ENCODE assay signal across 18 cellular contexts in the genomic region with DNA sequence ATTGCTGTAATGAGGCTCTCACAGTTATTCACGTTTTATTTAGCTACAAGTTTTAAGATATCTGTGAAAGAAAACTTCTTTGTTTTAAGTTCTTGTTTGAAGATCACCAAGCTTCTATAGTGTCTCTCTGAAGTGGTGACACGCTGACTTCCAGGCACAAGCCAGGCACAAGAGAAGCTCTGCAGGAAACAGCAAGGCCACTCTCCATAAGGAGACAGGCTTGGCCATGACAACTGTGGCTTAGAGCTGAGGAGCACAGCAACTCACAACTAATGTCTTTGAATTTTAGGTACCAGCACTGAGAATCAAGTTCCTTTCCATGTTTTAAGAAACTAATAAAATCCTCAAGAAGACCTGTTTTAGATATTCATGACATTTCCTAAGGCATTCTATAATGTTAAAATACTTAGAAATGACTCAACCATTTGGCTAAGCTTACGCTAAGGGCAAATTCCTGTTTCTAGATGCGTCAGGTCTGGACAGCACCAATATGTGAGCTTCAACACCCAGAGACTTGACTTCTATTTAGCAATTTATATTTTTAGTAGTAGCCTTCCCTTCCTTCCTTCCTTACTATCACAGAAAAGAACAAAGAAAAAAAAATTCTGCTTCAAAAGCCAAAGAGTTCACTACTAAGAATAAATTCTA. TPM values are rescaled to one million over a fixed set of nuclear protein-coding genes. Genes with fewer than 3 reads are reported as not detected.
DNase-seq lines count a peak whose midpoint lies in the region; TF ChIP-seq lines count a peak whose summit lies in the region.
"Had no signal": no experiment of that assay in that cellular context is flagged by ENCODE, and none has a peak within 500 bp of the region (broad histone marks: within the 10 kb centered on the region; RNA-seq: fewer than 3 reads in every experiment).

No MANE protein-coding gene starts in this region.

- peaks cover 27% of the 10 kb centered on the region for H3K4me1 Mint-ChIP-seq in MCF 10A (ENCODE audit: insufficient read depth, unreplicated experiment)
- H3K4me1 Mint-ChIP-seq: CD8-positive, alpha-beta memory T cell had no signal

- DNase-seq in MCF 10A (ENCODE audit: unreplicated experiment) = peak; percentile 61
- no peak for DNase-seq in breast epithelium (ENCODE audit: low spot score in 2 of 2)
- DNase-seq in brain microvascular endothelial cell = peak; percentile 57
- DNase-seq in right atrium auricular region (ENCODE audit: low spot score) = no peak
- DNase-seq in smooth muscle cell (lab: John Stamatoyannopoulos, UW; ENCODE audit: unreplicated experiment) = no peak
- DNase-seq in globus pallidus (ENCODE audit: low spot score) = no peak
- DNase-seq in SW480 (ENCODE audit: low spot score) = no peak
- DNase-seq in NCI-H2196 (lab: John Stamatoyannopoulos, UW; ENCODE audit: unreplicated experiment) = no peak
- DNase-seq: 8988T; activated CD4-positive, alpha-beta T cell treated with anti-CD3 and anti-CD28 coated beads, Interleukin-2, amount 10 ng/mL, durations not matched to agents 7 days and 5 days; activated T-cell treated with anti-CD3 and anti-CD28 coated beads, Interleukin-2, amount 50 U/mL, for 72 hours; anterior cingulate cortex; CD8-positive, alpha-beta memory T cell; GF-D8; lower lobe of right lung; NCI-H187; NCI-H524 treated with DMSO at 0.1 percent for 48 hours; T-helper 2 cell had no signal

- no peak for TF ChIP-seq CTCF in MCF 10A (IDR thresholded peaks at IDR 0.05; ENCODE audit: unreplicated experiment)
- TF ChIP-seq CTCF in breast epithelium (IDR thresholded peaks at IDR 0.05) = no peak
- TF ChIP-seq CTCF in brain microvascular endothelial cell (IDR thresholded peaks at IDR 0.05; ENCODE audit: low read depth, low read length, missing control alignments) = no peak
- no peak for TF ChIP-seq CTCF in right atrium auricular region (IDR thresholded peaks at IDR 0.05)
- no peak for TF ChIP-seq CTCF in smooth muscle cell (IDR thresholded peaks at IDR 0.05; ENCODE audit: borderline replicate concordance, insufficient read depth, poor library complexity, severe bottlenecking)

- H3K9ac ChIP-seq in smooth muscle cell (ENCODE audit: low read depth) = peak overlapping the region; percentile 21

- H3K4me1 ChIP-seq in breast epithelium (peaks cover 0 to 8% of the 10 kb centered on the region in 2 donors), right atrium auricular region (peaks cover 0 to 51% of the 10 kb centered on the region in 2 donors), smooth muscle cell (ENCODE audit: low read depth) (peaks cover 30% of the 10 kb centered on the region)

- H3K4me3 ChIP-seq in breast epithelium (no peak overlapping the region), brain microvascular endothelial cell (ENCODE audit: low read depth, low read length) (no peak overlapping the region), right atrium auricular region (no peak overlapping the region), smooth muscle cell (no peak overlapping the region)
- H3K4me3 ChIP-seq: lower lobe of right lung had no signal

- H3K9me3 ChIP-seq in breast epithelium = no peaks in the 10 kb centered on the region
- no peaks in the 10 kb centered on the region for H3K9me3 ChIP-seq in right atrium auricular region
- no peaks in the 10 kb centered on the region for H3K9me3 ChIP-seq in smooth muscle cell (replicated peaks; ENCODE audit: low read depth)
- H3K9me3 ChIP-seq: lower lobe of right lung had no signal

- no peak overlapping the region for H3K4me3 Mint-ChIP-seq in MCF 10A (ENCODE audit: unreplicated experiment)
- H3K4me3 Mint-ChIP-seq: activated CD4-positive, alpha-beta T cell treated with anti-CD3 and anti-CD28 coated beads, Interleukin-2, amount 10 ng/mL, durations not matched to agents 7 days and 5 days; activated T-cell treated with anti-CD3 and anti-CD28 coated beads, Interleukin-2, amount 50 U/mL, for 72 hours; CD8-positive, alpha-beta memory T cell had no signal

- POLR2A ChIA-PET in MCF 10A (lab: Yijun Ruan, JAX) = interaction anchor here (0.7 to 3.7 kb wide), 11 partner anchors 9 to 461 kb away, joined by 3 to 47 read pairs (median 4); a partner anchor contains a TSS

- H3K79me2 ChIP-seq in smooth muscle cell (ENCODE audit: low read depth) = peaks cover 86% of the 10 kb centered on the region

- BruUV-seq in MCF 10A (replicated peaks; lab: Mats Ljungman, UMichigan) = no TSS peak

- H3K27me3 ChIP-seq in breast epithelium (no peaks in the 10 kb centered on the region), brain microvascular endothelial cell (replicated peaks) (no peaks in the 10 kb centered on the region), right atrium auricular region (no peaks in the 10 kb centered on the region), smooth muscle cell (ENCODE audit: low read depth) (no peaks in the 10 kb centered on the region)

- in situ Hi-C loops in brain microvascular endothelial cell (cut with HindIII; ENCODE audit: low pct_ligation_motif_present, low sequenced_read_pairs) = no loop called here

- peaks cover 92% of the 10 kb centered on the region for H4K20me1 ChIP-seq in smooth muscle cell (ENCODE audit: low read depth)

- intact Hi-C loops in MCF 10A (cut with micrococcal nuclease) (no loop called here), breast epithelium (cut with DNase I; ENCODE audit: low total_unique reads) (no loop called here)

- no peak for TF ChIP-seq POLR2A in breast epithelium (IDR thresholded peaks at IDR 0.05)

- H3K27ac ChIP-seq in breast epithelium = peak overlapping the region in 1 of 2 donors; percentile 26
- H3K27ac ChIP-seq in brain microvascular endothelial cell = peak overlapping the region; percentile 34
- peak overlapping the region; percentile 35 to 54 for H3K27ac ChIP-seq in right atrium auricular region
- H3K27ac ChIP-seq in smooth muscle cell (ENCODE audit: low read depth) = peak overlapping the region; percentile 86
- H3K27ac ChIP-seq: lower lobe of right lung had no signal

- H3K9me3 Mint-ChIP-seq in MCF 10A (ENCODE audit: unreplicated experiment) = no peaks in the 10 kb centered on the region
- H3K9me3 Mint-ChIP-seq: activated CD4-positive, alpha-beta T cell treated with anti-CD3 and anti-CD28 coated beads, Interleukin-2, amount 10 ng/mL, durations not matched to agents 7 days and 5 days; activated T-cell treated with anti-CD3 and anti-CD28 coated beads, Interleukin-2, amount 50 U/mL, for 72 hours; CD8-positive, alpha-beta memory T cell had no signal

- peaks cover 5% of the 10 kb centered on the region for H3K36me3 Mint-ChIP-seq in MCF 10A (ENCODE audit: insufficient read depth, unreplicated experiment)

- H3K27me3 Mint-ChIP-seq in MCF 10A (ENCODE audit: insufficient read depth, unreplicated experiment) = no peaks in the 10 kb centered on the region
- H3K27me3 Mint-ChIP-seq: activated CD4-positive, alpha-beta T cell treated with anti-CD3 and anti-CD28 coated beads, Interleukin-2, amount 10 ng/mL, durations not matched to agents 7 days and 5 days had no signal

- 32% methylated on average over 4 of the region's 4 CpGs for WGBS in smooth muscle cell (ENCODE audit: low lambda C conversion rate)

- peaks cover 15% of the 10 kb centered on the region for H3F3A ChIP-seq in smooth muscle cell (ENCODE audit: low read depth)

- H2AFZ ChIP-seq in smooth muscle cell (ENCODE audit: low read depth) = no peak overlapping the region

- H3K27ac Mint-ChIP-seq in MCF 10A (ENCODE audit: low read depth, unreplicated experiment) = peak overlapping the region; percentile 16
- H3K27ac Mint-ChIP-seq: activated CD4-positive, alpha-beta T cell treated with anti-CD3 and anti-CD28 coated beads, Interleukin-2, amount 10 ng/mL, durations not matched to agents 7 days and 5 days; activated T-cell treated with anti-CD3 and anti-CD28 coated beads, Interleukin-2, amount 50 U/mL, for 72 hours; CD8-positive, alpha-beta memory T cell had no signal

- peak overlapping the region; percentile 68 for H3K4me2 ChIP-seq in smooth muscle cell

- H3K36me3 ChIP-seq in breast epithelium (no peaks in the 10 kb centered on the region), brain microvascular endothelial cell (replicated peaks) (no peaks in the 10 kb centered on the region), right atrium auricular region (no peaks in the 10 kb centered on the region), smooth muscle cell (ENCODE audit: low read depth) (no peaks in the 10 kb centered on the region)
- H3K36me3 ChIP-seq: lower lobe of right lung had no signal

- CTCF ChIA-PET in MCF 10A (lab: Yijun Ruan, JAX) = interaction anchor here (0.8 to 2.1 kb wide), 2 partner anchors 38 kb away, joined by 4 to 10 read pairs; no protein-coding TSS in a partner anchor

RNA-seq across cellular contexts. Expression of a gene that starts 40.2 kb away (rescaled TPM):
- 459 and 472 TPM in 2 replicates for total RNA-seq in MCF 10A (2022)
- 100 to 1,000 TPM; 270 to 546 (median 383) TPM for total RNA-seq in breast epithelium
- total RNA-seq in right atrium auricular region = 100 to 1,000 TPM; 326 to 389 TPM
- 431 and 459 TPM in 2 replicates for total RNA-seq in smooth muscle cell
- polyA plus RNA-seq in smooth muscle cell = 61.6 and 65.3 TPM in 2 replicates

Comparison
In these comparisons a context has a peak if more than half of its experiments do, and no peak if none do; other contexts are left out.
1. DNase-seq: peak in MCF 10A (single experiment) and brain microvascular endothelial cell (single experiment); none in breast epithelium (0 of 2), right atrium auricular region (single experiment), smooth muscle cell (single experiment), globus pallidus (single experiment), SW480 (single experiment) and NCI-H2196 (single experiment).